22 cellular contexts compared by ENCODE assay signal in genomic region chr7:69531050-69531449, GRCh38.
A peak's percentile ranks its signal among the peaks of the same experiment; 100 is the strongest.
DNase-seq lines count a peak whose midpoint lies in the region; ATAC-seq and TF ChIP-seq lines count a peak whose summit lies in the region.
"Had no signal": no experiment of that assay in that cellular context is flagged by ENCODE, and none has a peak within 500 bp of the region (broad histone marks: within the 10 kb centered on the region; RNA-seq: fewer than 3 reads in every experiment).

No MANE protein-coding gene starts in this region.

- POLR2A ChIA-PET in activated CD4-positive, alpha-beta memory T cell treated with anti-CD3 and anti-CD28 coated beads for 36 hours (lab: Charles Lee) = no interaction called here

- H3K9me3 ChIP-seq in BE2C (no peaks in the 10 kb centered on the region), osteoblast (ENCODE audit: low read depth, low read length) (no peaks in the 10 kb centered on the region), sigmoid colon (no peaks in the 10 kb centered on the region)
- H3K9me3 ChIP-seq: A549 had no signal

- 58 to 81% methylated on average over 3 of the region's 3 CpGs for WGBS in sigmoid colon, 2 donors

- ATAC-seq in SK-N-SH treated with all-trans-retinoic acid at 6 μM for 48 hours = no peak; the same call in 2 of the 3 replicates
- ATAC-seq in activated T-helper 17 cell treated with anti-CD3 and anti-CD28 coated beads, Interleukin-2, amount 50 U/mL, for 72 hours (replicated peaks) = no peak
- no peak for ATAC-seq in GM19467 (IDR thresholded peaks at IDR 0.05; ENCODE audit: unreplicated experiment)
- ATAC-seq: A549 had no signal

- H3K79me2 ChIP-seq in osteoblast (ENCODE audit: insufficient read depth, low read length) = no peaks in the 10 kb centered on the region

- no peak overlapping the region for H2AFZ ChIP-seq in osteoblast (ENCODE audit: low read length)
- H2AFZ ChIP-seq: GM23248 had no signal

- DNase-seq in BE2C = peak; percentile 14
- DNase-seq in mesenteric fat pad (ENCODE audit: low spot score) = peak; percentile 4
- DNase-seq in osteoblast (ENCODE audit: insufficient read length, low spot score, missing footprints) = peak; percentile 38
- no peak for DNase-seq in activated CD4-positive, alpha-beta memory T cell treated with anti-CD3 and anti-CD28 coated beads for 36 hours
- DNase-seq in sigmoid colon = no peak
- DNase-seq: ACHN; AML-193; C1 segment of cervical spinal cord; Calu3; CD4-positive, alpha-beta memory T cell; COR-L47; DMS53; DMS79 treated with DMSO at 0.1 percent for 48 hours; GF-D8; GM23248; H7; HCEC 1CT had no signal

- H3K27ac ChIP-seq in osteoblast (ENCODE audit: low read depth, low read length) = no peak overlapping the region
- H3K27ac ChIP-seq in sigmoid colon = no peak overlapping the region
- H3K27ac ChIP-seq: 22Rv1, A549, GM23248 had no signal

- no peaks in the 10 kb centered on the region for H4K20me1 ChIP-seq in osteoblast (ENCODE audit: insufficient read depth, low read length)

- CTCF ChIA-PET in activated CD4-positive, alpha-beta memory T cell treated with anti-CD3 and anti-CD28 coated beads for 36 hours (lab: Charles Lee) = no interaction called here

- H3K4me1 Mint-ChIP-seq in activated T-helper 17 cell treated with anti-CD3 and anti-CD28 coated beads, Interleukin-2, amount 50 U/mL, for 72 hours = no peaks in the 10 kb centered on the region
- H3K4me1 Mint-ChIP-seq in activated CD4-positive, alpha-beta memory T cell treated with anti-CD3 and anti-CD28 coated beads for 36 hours (ENCODE audit: low read depth) = no peaks in the 10 kb centered on the region

- H3K36me3 ChIP-seq in BE2C (no peaks in the 10 kb centered on the region), osteoblast (ENCODE audit: insufficient read depth, low read length) (no peaks in the 10 kb centered on the region), sigmoid colon (no peaks in the 10 kb centered on the region)

- TF ChIP-seq EP300 in sigmoid colon (IDR thresholded peaks at IDR 0.05) = no peak

- H3K9me3 Mint-ChIP-seq in activated T-helper 17 cell treated with anti-CD3 and anti-CD28 coated beads, Interleukin-2, amount 50 U/mL, for 72 hours = no peaks in the 10 kb centered on the region
- H3K9me3 Mint-ChIP-seq in activated CD4-positive, alpha-beta memory T cell treated with anti-CD3 and anti-CD28 coated beads for 36 hours = peaks cover 9% of the 10 kb centered on the region

- no peak for TF ChIP-seq POLR2A in sigmoid colon (IDR thresholded peaks at IDR 0.05)

- no peak overlapping the region for H3K27ac Mint-ChIP-seq in activated T-helper 17 cell treated with anti-CD3 and anti-CD28 coated beads, Interleukin-2, amount 50 U/mL, for 72 hours
- no peak overlapping the region for H3K27ac Mint-ChIP-seq in activated CD4-positive, alpha-beta memory T cell treated with anti-CD3 and anti-CD28 coated beads for 36 hours
- H3K27ac Mint-ChIP-seq: CD4-positive, alpha-beta memory T cell had no signal

- TF ChIP-seq CTCF in BE2C (IDR thresholded peaks at IDR 0.05; ENCODE audit: low read depth, low read length) (no peak), osteoblast (IDR thresholded peaks at IDR 0.05; ENCODE audit: extremely low read depth, low read depth, low read length) (no peak), sigmoid colon (IDR thresholded peaks at IDR 0.05) (no peak)

- H3K27me3 ChIP-seq in BE2C (no peaks in the 10 kb centered on the region), osteoblast (ENCODE audit: insufficient read depth, low read length) (no peaks in the 10 kb centered on the region), sigmoid colon (no peaks in the 10 kb centered on the region)

- H3K27me3 Mint-ChIP-seq in activated T-helper 17 cell treated with anti-CD3 and anti-CD28 coated beads, Interleukin-2, amount 50 U/mL, for 72 hours = no peaks in the 10 kb centered on the region
- peaks cover 2% of the 10 kb centered on the region for H3K27me3 Mint-ChIP-seq in activated CD4-positive, alpha-beta memory T cell treated with anti-CD3 and anti-CD28 coated beads for 36 hours

- no peak overlapping the region for H3K4me2 ChIP-seq in osteoblast (ENCODE audit: insufficient read depth, low read length)
- H3K4me2 ChIP-seq: A549 had no signal

- no peak overlapping the region for H3K4me3 ChIP-seq in BE2C (ENCODE audit: low read depth, low read length)
- no peak overlapping the region for H3K4me3 ChIP-seq in osteoblast (ENCODE audit: insufficient read depth, low read length)
- no peak overlapping the region for H3K4me3 ChIP-seq in sigmoid colon
- H3K4me3 ChIP-seq: A549, GM23248 had no signal

- H3K4me1 ChIP-seq in BE2C (no peaks in the 10 kb centered on the region), osteoblast (ENCODE audit: insufficient read depth, low read length) (no peaks in the 10 kb centered on the region), sigmoid colon (no peaks in the 10 kb centered on the region)
- H3K4me1 ChIP-seq: A549 had no signal

- intact Hi-C loops in activated CD4-positive, alpha-beta memory T cell treated with anti-CD3 and anti-CD28 coated beads for 36 hours (cut with micrococcal nuclease) = no loop called here
- intact Hi-C loops in sigmoid colon (cut with DNase I) = no loop called here

- no peaks in the 10 kb centered on the region for H3K36me3 Mint-ChIP-seq in activated T-helper 17 cell treated with anti-CD3 and anti-CD28 coated beads, Interleukin-2, amount 50 U/mL, for 72 hours (ENCODE audit: low read depth)
- no peaks in the 10 kb centered on the region for H3K36me3 Mint-ChIP-seq in activated CD4-positive, alpha-beta memory T cell treated with anti-CD3 and anti-CD28 coated beads for 36 hours
- H3K36me3 Mint-ChIP-seq: CD4-positive, alpha-beta memory T cell had no signal

- H3K4me3 Mint-ChIP-seq in activated T-helper 17 cell treated with anti-CD3 and anti-CD28 coated beads, Interleukin-2, amount 50 U/mL, for 72 hours = no peak overlapping the region
- no peak overlapping the region for H3K4me3 Mint-ChIP-seq in activated CD4-positive, alpha-beta memory T cell treated with anti-CD3 and anti-CD28 coated beads for 36 hours
- H3K4me3 Mint-ChIP-seq: CD4-positive, alpha-beta memory T cell had no signal

TF ChIP-seq in SK-N-SH treated with all-trans-retinoic acid at 6 μM for 48 hours, 23 proteins besides CTCF, POLR2A, EP300 and RAD21:
- TF ChIP-seq OSR1 (CRISPR knock-in tag; IDR thresholded peaks at IDR 0.05) (no peak), TCF4 (CRISPR knock-in tag; IDR thresholded peaks at IDR 0.05; ENCODE audit: borderline replicate concordance) (peak; percentile 35; the same call in 1 of the 2 replicates)

Comparison
In these comparisons a context has a peak if more than half of its experiments do, and no peak if none do; other contexts are left out.
1. DNase-seq: peak in BE2C (single experiment), mesenteric fat pad (single experiment) and osteoblast (single experiment); none in activated CD4-positive, alpha-beta memory T cell treated with anti-CD3 and anti-CD28 coated beads for 36 hours (single experiment) and sigmoid colon (single experiment).